Comparison of ENCODE assay signal across 13 cellular contexts in the genomic region with DNA sequence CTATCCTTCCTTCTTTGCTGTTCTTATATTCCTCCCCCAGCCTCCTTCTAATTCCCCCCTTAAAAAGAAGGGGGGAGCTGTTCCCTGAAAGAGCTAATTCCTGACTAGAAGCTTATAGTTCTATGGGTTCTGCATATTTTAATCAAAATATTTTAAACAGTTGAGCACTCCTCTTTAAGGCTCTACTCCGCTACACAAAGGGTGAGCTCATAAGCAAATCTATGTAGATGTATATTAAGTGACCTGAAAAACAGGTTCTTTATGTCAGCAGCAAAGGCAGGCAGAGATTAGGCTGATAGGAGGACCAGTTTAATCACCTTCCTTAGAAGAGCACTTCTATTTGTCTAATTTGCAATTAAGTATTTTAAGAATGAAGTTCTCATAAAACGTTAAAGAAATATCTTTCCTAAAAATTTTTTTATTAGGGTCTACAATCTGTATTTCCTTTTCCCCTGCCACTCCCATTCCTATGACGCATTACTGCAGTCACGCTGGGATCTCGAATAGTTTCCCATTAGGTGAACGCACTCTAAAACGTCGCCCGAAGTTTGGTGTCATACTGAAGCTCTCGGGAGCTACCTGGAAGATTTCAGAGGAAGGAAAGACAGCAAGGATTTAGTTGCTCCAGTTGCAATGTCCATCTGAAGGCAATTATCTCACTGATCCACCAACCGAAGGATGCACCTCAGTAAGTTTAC. TPM values are rescaled to one million over a fixed set of nuclear protein-coding genes. Genes with fewer than 3 reads are reported as not detected.
DNase-seq lines count a peak whose midpoint lies in the region; ATAC-seq and TF ChIP-seq lines count a peak whose summit lies in the region.
"Had no signal": no experiment of that assay in that cellular context is flagged by ENCODE, and none has a peak within 500 bp of the region (broad histone marks: within the 10 kb centered on the region; RNA-seq: fewer than 3 reads in every experiment).

No MANE protein-coding gene starts in this region.

- H3K36me3 ChIP-seq in HEK293 (ENCODE audit: control insufficient read depth in 2 of 2, insufficient read depth in 1 of 2, low read length in 2 of 2) (peaks cover 0 to 13% of the 10 kb centered on the region in 2 experiments; a peak in 1 of 3 replicates), iPS-15b (ENCODE audit: control insufficient read depth, insufficient read depth, low read length) (no peaks in the 10 kb centered on the region), psoas muscle (ENCODE audit: insufficient read depth in 1 of 2, low read depth in 1 of 2) (no peaks in the 10 kb centered on the region), osteoblast (ENCODE audit: insufficient read depth, low read length) (peaks cover 3% of the 10 kb centered on the region)

- H3K9ac ChIP-seq in iPS-15b (ENCODE audit: low read depth, low read length) = no peak overlapping the region

- no peaks in the 10 kb centered on the region for H3K36me3 Mint-ChIP-seq in stimulated activated effector memory CD8-positive, alpha-beta T cell treated with anti-CD3 and anti-CD28 coated beads, Interleukin-12 subunit alpha, Interleukin-12 subunit beta, amount 100 ng/mL, for 72 hours
- no peaks in the 10 kb centered on the region for H3K36me3 Mint-ChIP-seq in activated naive CD4-positive, alpha-beta T cell treated with anti-CD3 and anti-CD28 coated beads for 36 hours (ENCODE audit: low read depth)
- H3K36me3 Mint-ChIP-seq: immature natural killer cell had no signal

- H3K27me3 ChIP-seq in iPS-15b (ENCODE audit: control insufficient read depth, insufficient read depth, low read length) (peaks cover 44% of the 10 kb centered on the region), psoas muscle (ENCODE audit: insufficient read depth in 3 of 3, low read length in 2 of 3) (no peaks in the 10 kb centered on the region), osteoblast (ENCODE audit: insufficient read depth, low read length) (no peaks in the 10 kb centered on the region)

- POLR2A ChIA-PET in HEK293 (lab: Yijun Ruan, JAX) = interaction anchor here (0.6 to 1.9 kb wide), 2 partner anchors 58 to 134 kb away, joined by 4 to 6 read pairs; no protein-coding TSS in a partner anchor

- no peak for ATAC-seq in psoas muscle
- no peak for ATAC-seq in stimulated activated effector memory CD8-positive, alpha-beta T cell treated with anti-CD3 and anti-CD28 coated beads, Interleukin-12 subunit alpha, Interleukin-12 subunit beta, amount 100 ng/mL, for 72 hours

- H3K9me3 ChIP-seq in HEK293 (ENCODE audit: control insufficient read depth, insufficient read depth, low read depth, low read length) (no peaks in the 10 kb centered on the region), iPS-15b (ENCODE audit: control insufficient read depth, insufficient read depth, low read length) (no peaks in the 10 kb centered on the region), psoas muscle (no peaks in the 10 kb centered on the region), osteoblast (ENCODE audit: low read depth, low read length) (no peaks in the 10 kb centered on the region)

- H3K4me2 ChIP-seq in osteoblast (ENCODE audit: insufficient read depth, low read length) = no peak overlapping the region

- no peak for DNase-seq in astrocyte of the cerebellum (ENCODE audit: low read depth)
- DNase-seq in psoas muscle = no peak
- DNase-seq in osteoblast (ENCODE audit: insufficient read length, low spot score, missing footprints) = no peak
- no peak for DNase-seq in stimulated activated effector memory CD8-positive, alpha-beta T cell treated with anti-CD3 and anti-CD28 coated beads, Interleukin-12 subunit alpha, Interleukin-12 subunit beta, amount 100 ng/mL, for 72 hours (ENCODE audit: low spot score in 2 of 2)
- no peak for DNase-seq in activated naive CD4-positive, alpha-beta T cell treated with anti-CD3 and anti-CD28 coated beads for 36 hours
- no peak for DNase-seq in cardiac septum (ENCODE audit: low spot score)
- DNase-seq: activated B cell treated with CpG ODN at 0.5 μM for 24 hours; activated gamma-delta T cell treated with Interleukin-2 at 50 U/mL for 16 hours; effector memory CD4-positive, alpha-beta T cell; immature natural killer cell; NCI-H187 treated with DMSO at 0.1 percent for 48 hours had no signal

- H3K27ac Mint-ChIP-seq in stimulated activated effector memory CD8-positive, alpha-beta T cell treated with anti-CD3 and anti-CD28 coated beads, Interleukin-12 subunit alpha, Interleukin-12 subunit beta, amount 100 ng/mL, for 72 hours = no peak overlapping the region
- no peak overlapping the region for H3K27ac Mint-ChIP-seq in activated naive CD4-positive, alpha-beta T cell treated with anti-CD3 and anti-CD28 coated beads for 36 hours
- H3K27ac Mint-ChIP-seq: activated B cell treated with CpG ODN at 0.5 μM for 24 hours, immature natural killer cell had no signal

- peaks cover 6% of the 10 kb centered on the region for H3K4me1 Mint-ChIP-seq in stimulated activated effector memory CD8-positive, alpha-beta T cell treated with anti-CD3 and anti-CD28 coated beads, Interleukin-12 subunit alpha, Interleukin-12 subunit beta, amount 100 ng/mL, for 72 hours
- H3K4me1 Mint-ChIP-seq in activated naive CD4-positive, alpha-beta T cell treated with anti-CD3 and anti-CD28 coated beads for 36 hours (ENCODE audit: low read depth) = peaks cover 13% of the 10 kb centered on the region

- no peak overlapping the region for H3K4me3 Mint-ChIP-seq in stimulated activated effector memory CD8-positive, alpha-beta T cell treated with anti-CD3 and anti-CD28 coated beads, Interleukin-12 subunit alpha, Interleukin-12 subunit beta, amount 100 ng/mL, for 72 hours
- H3K4me3 Mint-ChIP-seq in activated naive CD4-positive, alpha-beta T cell treated with anti-CD3 and anti-CD28 coated beads for 36 hours = no peak overlapping the region
- H3K4me3 Mint-ChIP-seq: activated B cell treated with CpG ODN at 0.5 μM for 24 hours, immature natural killer cell had no signal

- H3K27me3 Mint-ChIP-seq in activated naive CD4-positive, alpha-beta T cell treated with anti-CD3 and anti-CD28 coated beads for 36 hours (ENCODE audit: low read depth) = peaks cover 49% of the 10 kb centered on the region

- CTCF ChIA-PET in HEK293 (lab: Yijun Ruan, JAX) = interaction anchor here (0.6 to 1.5 kb wide), 6 partner anchors 17 to 1006 kb away, joined by 3 to 9 read pairs (median 4); no protein-coding TSS in a partner anchor
- CTCF ChIA-PET in activated naive CD4-positive, alpha-beta T cell treated with anti-CD3 and anti-CD28 coated beads for 36 hours (lab: Charles Lee) = no interaction called here

- peaks cover 92% of the 10 kb centered on the region for H3K79me2 ChIP-seq in osteoblast (ENCODE audit: insufficient read depth, low read length)

- peaks cover 11% of the 10 kb centered on the region for H4K20me1 ChIP-seq in osteoblast (ENCODE audit: insufficient read depth, low read length)

- no peak overlapping the region for H2AFZ ChIP-seq in osteoblast (ENCODE audit: low read length)

- H3K27ac ChIP-seq in HEK293 (ENCODE audit: extremely low read depth, low read depth, low read length) (no peak overlapping the region), psoas muscle (no peak overlapping the region), osteoblast (ENCODE audit: low read depth, low read length) (no peak overlapping the region)

- peak overlapping the region; percentile 16 for H3K4me3 ChIP-seq in HEK293 (ENCODE audit: low read depth, low read length)
- H3K4me3 ChIP-seq in astrocyte of the cerebellum (ENCODE audit: low read depth, low read length) = peak overlapping the region; percentile 74
- peak overlapping the region; percentile 18 for H3K4me3 ChIP-seq in iPS-15b (ENCODE audit: low read depth, low read length)
- peak overlapping the region; percentile 75 for H3K4me3 ChIP-seq in psoas muscle
- H3K4me3 ChIP-seq in osteoblast (ENCODE audit: insufficient read depth, low read length) = no peak overlapping the region

- H3K4me1 ChIP-seq in HEK293 (ENCODE audit: control insufficient read depth, insufficient read depth, low read length) (peaks cover 31% of the 10 kb centered on the region), iPS-15b (ENCODE audit: control insufficient read depth, insufficient read depth, low read length) (peaks cover 49% of the 10 kb centered on the region), psoas muscle (peaks cover 3% of the 10 kb centered on the region), osteoblast (ENCODE audit: insufficient read depth, low read length) (peaks cover 4% of the 10 kb centered on the region)

- TF ChIP-seq CTCF in HEK293 (tag by site-specific recombination; IDR thresholded peaks at IDR 0.05) (no peak), astrocyte of the cerebellum (IDR thresholded peaks at IDR 0.05; ENCODE audit: low read depth, low read length, missing control alignments) (no peak), psoas muscle (IDR thresholded peaks at IDR 0.05) (no peak), osteoblast (IDR thresholded peaks at IDR 0.05; ENCODE audit: extremely low read depth, low read depth, low read length) (no peak)

- intact Hi-C loops in psoas muscle (cut with DNase I) = loop anchor here (5.0 to 10.0 kb wide), 5 partner anchors 387 to 1958 kb away; no protein-coding TSS in a partner anchor
- intact Hi-C loops in activated naive CD4-positive, alpha-beta T cell treated with anti-CD3 and anti-CD28 coated beads for 36 hours (cut with micrococcal nuclease) = loop anchor here (10.0 kb wide), 3 partner anchors 156 to 1116 kb away; no protein-coding TSS in a partner anchor
- intact Hi-C loops in cardiac septum (cut with DNase I) = loop anchor here (5.0 to 10.0 kb wide), 3 partner anchors 174 to 1746 kb away; no protein-coding TSS in a partner anchor

- H3K9me3 Mint-ChIP-seq in stimulated activated effector memory CD8-positive, alpha-beta T cell treated with anti-CD3 and anti-CD28 coated beads, Interleukin-12 subunit alpha, Interleukin-12 subunit beta, amount 100 ng/mL, for 72 hours = no peaks in the 10 kb centered on the region
- H3K9me3 Mint-ChIP-seq in activated naive CD4-positive, alpha-beta T cell treated with anti-CD3 and anti-CD28 coated beads for 36 hours = no peaks in the 10 kb centered on the region
- H3K9me3 Mint-ChIP-seq: activated B cell treated with CpG ODN at 0.5 μM for 24 hours, immature natural killer cell had no signal

- 71 to 88% (median 80%) methylated on average over 11 of the region's 11 CpGs for WGBS in psoas muscle, 3 donors

- in situ Hi-C loops in astrocyte of the cerebellum (cut with HindIII; ENCODE audit: low sequenced_read_pairs) = loop anchor here (10.0 kb wide), 1 partner anchor 1766 kb away; no protein-coding TSS in a partner anchor

RNA-seq across cellular contexts. Expression of a gene that starts 5.1 kb away (rescaled TPM):
- total RNA-seq in psoas muscle (10 to 100 TPM in 1 of 4 donors, 1 to 10 TPM in 3; 6.6 to 10.8 (median 9.4) TPM), osteoblast (10.0 and 17.0 TPM in 2 replicates), cardiac septum (17.8 TPM)
- polyA plus RNA-seq in psoas muscle = 1 to 10 TPM; 5.8 to 9.2 (median 6.7) TPM
- total RNA-seq in activated naive CD4-positive, alpha-beta T cell treated with anti-CD3 and anti-CD28 coated beads for 36 hours = under 1 TPM; 0.07 to 0.12 TPM

RNA-seq across cellular contexts. Expression of a gene that starts 37.6 kb away (rescaled TPM):
- 10 to 100 TPM; 23.2 to 34.2 (median 27.1) TPM for total RNA-seq in psoas muscle
- 10 to 100 TPM; 23.6 to 43.5 (median 23.8) TPM for polyA plus RNA-seq in psoas muscle
- 42.0 and 51.0 TPM in 2 replicates for total RNA-seq in osteoblast
- 10 to 100 TPM; 82.3 to 86.6 TPM for total RNA-seq in activated naive CD4-positive, alpha-beta T cell treated with anti-CD3 and anti-CD28 coated beads for 36 hours
- 36.8 TPM for total RNA-seq in cardiac septum
